Comparison of ENCODE assay signal across 1 cellular context in genomic region chr3:123066599-123066895, GRCh38.
TF ChIP-seq lines count a peak whose summit lies in the region.

No MANE protein-coding gene starts in this region.

TF ChIP-seq in HepG2, 621 proteins besides CTCF, POLR2A, EP300 and RAD21 (continues in another document):
- no peak for TF ChIP-seq TCF7L2 (IDR thresholded peaks at IDR 0.05; ENCODE audit: low read depth, low read length)
- TF ChIP-seq, protein P1, sequence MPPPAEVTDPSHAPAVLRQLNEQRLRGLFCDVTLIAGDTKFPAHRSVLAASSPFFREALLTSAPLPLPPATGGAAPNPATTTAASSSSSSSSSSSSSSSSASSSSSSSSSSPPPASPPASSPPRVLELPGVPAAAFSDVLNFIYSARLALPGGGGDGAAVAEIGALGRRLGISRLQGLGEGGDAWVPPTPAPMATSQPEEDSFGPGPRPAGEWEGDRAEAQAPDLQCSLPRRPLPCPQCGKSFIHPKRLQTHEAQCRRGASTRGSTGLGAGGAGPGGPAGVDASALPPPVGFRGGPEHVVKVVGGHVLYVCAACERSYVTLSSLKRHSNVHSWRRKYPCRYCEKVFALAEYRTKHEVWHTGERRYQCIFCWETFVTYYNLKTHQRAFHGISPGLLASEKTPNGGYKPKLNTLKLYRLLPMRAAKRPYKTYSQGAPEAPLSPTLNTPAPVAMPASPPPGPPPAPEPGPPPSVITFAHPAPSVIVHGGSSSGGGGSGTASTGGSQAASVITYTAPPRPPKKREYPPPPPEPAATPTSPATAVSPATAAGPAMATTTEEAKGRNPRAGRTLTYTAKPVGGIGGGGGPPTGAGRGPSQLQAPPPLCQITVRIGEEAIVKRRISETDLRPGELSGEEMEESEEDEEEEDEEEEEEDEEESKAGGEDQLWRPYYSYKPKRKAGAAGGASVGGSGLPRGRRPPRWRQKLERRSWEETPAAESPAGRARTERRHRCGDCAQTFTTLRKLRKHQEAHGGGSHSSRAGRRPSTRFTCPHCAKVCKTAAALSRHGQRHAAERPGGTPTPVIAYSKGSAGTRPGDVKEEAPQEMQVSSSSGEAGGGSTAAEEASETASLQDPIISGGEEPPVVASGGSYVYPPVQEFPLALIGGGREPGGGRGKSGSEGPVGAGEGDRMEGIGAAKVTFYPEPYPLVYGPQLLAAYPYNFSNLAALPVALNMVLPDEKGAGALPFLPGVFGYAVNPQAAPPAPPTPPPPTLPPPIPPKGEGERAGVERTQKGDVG (CRISPR knock-in tag; IDR thresholded peaks at IDR 0.05; ENCODE audit: borderline replicate concordance), result no peak
- peak; percentile 51; the same call in 1 of the 2 replicates for TF ChIP-seq TBX3 (IDR thresholded peaks at IDR 0.05; ENCODE audit: borderline replicate concordance)
- no peak for TF ChIP-seq GLI4 (CRISPR knock-in tag; IDR thresholded peaks at IDR 0.05; ENCODE audit: borderline replicate concordance)
- TF ChIP-seq, protein P2, sequence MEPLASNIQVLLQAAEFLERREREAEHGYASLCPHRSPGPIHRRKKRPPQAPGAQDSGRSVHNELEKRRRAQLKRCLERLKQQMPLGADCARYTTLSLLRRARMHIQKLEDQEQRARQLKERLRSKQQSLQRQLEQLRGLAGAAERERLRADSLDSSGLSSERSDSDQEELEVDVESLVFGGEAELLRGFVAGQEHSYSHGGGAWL (CRISPR knock-in tag; IDR thresholded peaks at IDR 0.05), result no peak
- TF ChIP-seq ZSCAN12 (CRISPR knock-in tag; IDR thresholded peaks at IDR 0.05), result no peak
- TF ChIP-seq TCF12 (IDR thresholded peaks at IDR 0.05), result no peak
- TF ChIP-seq TCF12 (CRISPR knock-in tag; IDR thresholded peaks at IDR 0.05), result no peak
- no peak for TF ChIP-seq JUN (CRISPR knock-in tag; IDR thresholded peaks at IDR 0.05)
- TF ChIP-seq, protein P3, sequence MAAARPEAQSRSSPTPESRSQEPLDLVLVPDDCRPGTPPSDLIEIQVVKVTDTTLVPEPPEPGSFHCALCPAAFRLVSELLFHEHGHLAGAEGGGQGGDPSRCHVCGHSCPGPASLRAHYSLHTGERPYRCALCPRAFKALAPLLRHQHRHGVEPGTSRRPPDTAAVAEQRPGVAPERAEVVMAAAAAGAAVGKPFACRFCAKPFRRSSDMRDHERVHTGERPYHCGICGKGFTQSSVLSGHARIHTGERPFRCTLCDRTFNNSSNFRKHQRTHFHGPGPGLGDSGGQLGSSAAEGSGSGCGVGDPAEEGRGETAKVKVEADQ (CRISPR knock-in tag; IDR thresholded peaks at IDR 0.05; ENCODE audit: borderline replicate concordance), result no peak
- no peak for TF ChIP-seq ZSCAN5A (CRISPR knock-in tag; IDR thresholded peaks at IDR 0.05; ENCODE audit: borderline replicate concordance)
- 0 out of 2 replicates have a peak, but pooled peaks have one; percentile 18 for TF ChIP-seq KDM6A (CRISPR knock-in tag; IDR thresholded peaks at IDR 0.05; ENCODE audit: low read depth)
- no peak for TF ChIP-seq NPAS2 (CRISPR knock-in tag; IDR thresholded peaks at IDR 0.05; ENCODE audit: borderline replicate concordance)
- TF ChIP-seq SMAD3 (CRISPR knock-in tag; IDR thresholded peaks at IDR 0.05), result 0 out of 2 replicates have a peak, but pooled peaks have one; percentile 67
- TF ChIP-seq SRF (IDR thresholded peaks at IDR 0.05; ENCODE audit: low read depth, low read length), result no peak
- no peak for TF ChIP-seq ZNF232 (CRISPR knock-in tag; IDR thresholded peaks at IDR 0.05; ENCODE audit: borderline replicate concordance)
- peak; percentile 47; the same call in 1 of the 2 replicates for TF ChIP-seq ZNF160 (CRISPR knock-in tag; IDR thresholded peaks at IDR 0.05)
- TF ChIP-seq TFDP1 (CRISPR knock-in tag; IDR thresholded peaks at IDR 0.05; ENCODE audit: borderline replicate concordance), result no peak
- TF ChIP-seq NFRKB (IDR thresholded peaks at IDR 0.05), result no peak
- no peak for TF ChIP-seq ELF3 (CRISPR knock-in tag; IDR thresholded peaks at IDR 0.05)
- 0 out of 2 replicates have a peak, but pooled peaks have one; percentile 15 for TF ChIP-seq ZNF646 (CRISPR knock-in tag; IDR thresholded peaks at IDR 0.05)
- TF ChIP-seq ELF1 (CRISPR knock-in tag; IDR thresholded peaks at IDR 0.05), result no peak
- 0 out of 2 replicates have a peak, but pooled peaks have one; percentile 45 for TF ChIP-seq CCDC6 (CRISPR knock-in tag; IDR thresholded peaks at IDR 0.05)
- TF ChIP-seq ZNF569 (CRISPR knock-in tag; IDR thresholded peaks at IDR 0.05; ENCODE audit: borderline replicate concordance), result peak; percentile 33; the same call in 1 of the 2 replicates
- TF ChIP-seq, protein P4, sequence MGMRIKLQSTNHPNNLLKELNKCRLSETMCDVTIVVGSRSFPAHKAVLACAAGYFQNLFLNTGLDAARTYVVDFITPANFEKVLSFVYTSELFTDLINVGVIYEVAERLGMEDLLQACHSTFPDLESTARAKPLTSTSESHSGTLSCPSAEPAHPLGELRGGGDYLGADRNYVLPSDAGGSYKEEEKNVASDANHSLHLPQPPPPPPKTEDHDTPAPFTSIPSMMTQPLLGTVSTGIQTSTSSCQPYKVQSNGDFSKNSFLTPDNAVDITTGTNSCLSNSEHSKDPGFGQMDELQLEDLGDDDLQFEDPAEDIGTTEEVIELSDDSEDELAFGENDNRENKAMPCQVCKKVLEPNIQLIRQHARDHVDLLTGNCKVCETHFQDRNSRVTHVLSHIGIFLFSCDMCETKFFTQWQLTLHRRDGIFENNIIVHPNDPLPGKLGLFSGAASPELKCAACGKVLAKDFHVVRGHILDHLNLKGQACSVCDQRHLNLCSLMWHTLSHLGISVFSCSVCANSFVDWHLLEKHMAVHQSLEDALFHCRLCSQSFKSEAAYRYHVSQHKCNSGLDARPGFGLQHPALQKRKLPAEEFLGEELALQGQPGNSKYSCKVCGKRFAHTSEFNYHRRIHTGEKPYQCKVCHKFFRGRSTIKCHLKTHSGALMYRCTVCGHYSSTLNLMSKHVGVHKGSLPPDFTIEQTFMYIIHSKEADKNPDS (CRISPR knock-in tag; IDR thresholded peaks at IDR 0.05), result no peak
- TF ChIP-seq ETV5 (CRISPR knock-in tag; IDR thresholded peaks at IDR 0.05; ENCODE audit: borderline replicate concordance), result no peak
- TF ChIP-seq ARID5B (CRISPR knock-in tag; IDR thresholded peaks at IDR 0.05), result no peak
- TF ChIP-seq, protein P5, sequence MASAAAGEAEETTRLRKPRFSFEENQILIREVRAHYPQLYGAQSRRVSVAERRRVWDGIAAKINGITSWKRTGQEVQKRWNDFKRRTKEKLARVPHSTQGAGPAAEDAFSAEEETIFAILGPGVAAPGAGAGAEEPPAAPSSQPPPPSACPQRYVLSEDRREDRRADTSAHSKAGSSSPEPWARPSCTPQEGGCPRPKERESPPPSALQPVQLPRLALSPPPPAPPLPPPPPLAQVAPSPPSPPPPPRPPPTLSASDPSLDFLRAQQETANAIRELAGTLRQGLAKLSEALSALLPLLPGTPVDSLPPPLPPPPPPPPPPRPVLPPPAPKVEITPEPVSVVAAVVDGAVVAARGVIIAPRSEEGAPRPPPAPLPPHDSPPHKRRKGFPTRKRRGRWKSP (CRISPR knock-in tag; IDR thresholded peaks at IDR 0.05), result peak; percentile 65; the same call in 1 of the 2 replicates
- TF ChIP-seq FOSL2 (CRISPR knock-in tag; IDR thresholded peaks at IDR 0.05), result no peak
- TF ChIP-seq, protein P6, sequence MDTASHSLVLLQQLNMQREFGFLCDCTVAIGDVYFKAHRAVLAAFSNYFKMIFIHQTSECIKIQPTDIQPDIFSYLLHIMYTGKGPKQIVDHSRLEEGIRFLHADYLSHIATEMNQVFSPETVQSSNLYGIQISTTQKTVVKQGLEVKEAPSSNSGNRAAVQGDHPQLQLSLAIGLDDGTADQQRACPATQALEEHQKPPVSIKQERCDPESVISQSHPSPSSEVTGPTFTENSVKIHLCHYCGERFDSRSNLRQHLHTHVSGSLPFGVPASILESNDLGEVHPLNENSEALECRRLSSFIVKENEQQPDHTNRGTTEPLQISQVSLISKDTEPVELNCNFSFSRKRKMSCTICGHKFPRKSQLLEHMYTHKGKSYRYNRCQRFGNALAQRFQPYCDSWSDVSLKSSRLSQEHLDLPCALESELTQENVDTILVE (CRISPR knock-in tag; IDR thresholded peaks at IDR 0.05), result no peak
- no peak for TF ChIP-seq XBP1 (CRISPR knock-in tag; IDR thresholded peaks at IDR 0.05)
- no peak for TF ChIP-seq NFE2L1 (CRISPR knock-in tag; IDR thresholded peaks at IDR 0.05; ENCODE audit: borderline replicate concordance)
- no peak for TF ChIP-seq ZNF597 (CRISPR knock-in tag; IDR thresholded peaks at IDR 0.05)
